Comparison of ENCODE assay signal across 8 cellular contexts in genomic region chr21:8212986-8213551, GRCh38.
DNase-seq lines count a peak whose midpoint lies in the region; ATAC-seq and TF ChIP-seq lines count a peak whose summit lies in the region.
"Not testable (repeated sequence)": the region's sequence is repeated elsewhere in the genome, so short reads cannot be mapped to it uniquely, and the experiment has no call there.

No MANE protein-coding gene starts in this region.

- not testable (repeated sequence) for TF ChIP-seq EP300 in stomach (IDR thresholded peaks at IDR 0.05)

- H3K4me1 Mint-ChIP-seq in activated T-helper 1 cell treated with anti-CD3 and anti-CD28 coated beads, Interleukin-12 subunit alpha, Interleukin-12 subunit beta, Interleukin-2, Interleukin-4 antibody, amounts not matched to agents 30 ng/mL and 10 ng/mL and 1 ng/mL, durations not matched to agents 14 hours and 24 hours and 36 hours (ENCODE audit: low read depth); mesothelial cell of epicardium: not testable (repeated sequence)

- H3K27me3 ChIP-seq in dorsolateral prefrontal cortex, stomach: not testable (repeated sequence)

- DNase-seq in activated CD4-positive, CD25-positive, alpha-beta regulatory T cell treated with anti-CD3 and anti-CD28 coated beads, Interleukin-2, amount 50 U/mL, for 16 hours (ENCODE audit: low read depth, low spot score), result peak; percentile 53
- peak; percentile 82 for DNase-seq in activated T-helper 1 cell treated with anti-CD3 and anti-CD28 coated beads, Interleukin-12 subunit alpha, Interleukin-12 subunit beta, Interleukin-2, Interleukin-4 antibody, amounts not matched to agents 30 ng/mL and 10 ng/mL and 1 ng/mL, durations not matched to agents 14 hours and 24 hours and 36 hours (ENCODE audit: low spot score)
- DNase-seq in dorsolateral prefrontal cortex, result peak in 6 of 10 donors; percentile 4 to 76 (median 43)
- peak; percentile 99 to 100 for DNase-seq in mesothelial cell of epicardium (ENCODE audit: low spot score in 2 of 2, unreplicated experiment in 2 of 2)
- DNase-seq in stimulated activated CD4-positive, alpha-beta T cell treated with anti-CD3 and anti-CD28 coated beads, Interleukin-1b, Interleukin-23, amount 100 ng/mL, for 1 hour (ENCODE audit: low read depth in 2 of 2), result peak; percentile 76 to 78
- peak; percentile 25 for DNase-seq in stomach

- H3K4me1 ChIP-seq in stomach, result not testable (repeated sequence)

- TF ChIP-seq POLR2A in stomach (IDR thresholded peaks at IDR 0.05), result not testable (repeated sequence)

- not testable (repeated sequence) for H3K27me3 Mint-ChIP-seq in activated T-helper 1 cell treated with anti-CD3 and anti-CD28 coated beads, Interleukin-12 subunit alpha, Interleukin-12 subunit beta, Interleukin-2, Interleukin-4 antibody, amounts not matched to agents 30 ng/mL and 10 ng/mL and 1 ng/mL, durations not matched to agents 14 hours and 24 hours and 36 hours (ENCODE audit: insufficient read depth); mesothelial cell of epicardium (ENCODE audit: low read depth)

- H3K27ac Mint-ChIP-seq in activated T-helper 1 cell treated with anti-CD3 and anti-CD28 coated beads, Interleukin-12 subunit alpha, Interleukin-12 subunit beta, Interleukin-2, Interleukin-4 antibody, amounts not matched to agents 30 ng/mL and 10 ng/mL and 1 ng/mL, durations not matched to agents 14 hours and 24 hours and 36 hours; mesothelial cell of epicardium: not testable (repeated sequence)

- not testable (repeated sequence) for H3K4me3 ChIP-seq in dorsolateral prefrontal cortex, stomach

- not testable (repeated sequence) for H3K9me3 ChIP-seq in stomach

- TF ChIP-seq CTCF in dorsolateral prefrontal cortex (IDR thresholded peaks at IDR 0.05 in 54 of 56, conservative IDR thresholded peaks at IDR 0.05 in 2 of 56; ENCODE audit: low read depth in 1 of 56, partially characterized antibody in 56 of 56); mesothelial cell of epicardium (IDR thresholded peaks at IDR 0.05; ENCODE audit: unreplicated experiment); stomach (IDR thresholded peaks at IDR 0.05): not testable (repeated sequence)

- not testable (repeated sequence) for H3K27ac ChIP-seq in dorsolateral prefrontal cortex, stomach

- peak; percentile 61 for ATAC-seq in GM18511 (IDR thresholded peaks at IDR 0.05; ENCODE audit: unreplicated experiment)
- ATAC-seq in HG02973 (IDR thresholded peaks at IDR 0.05; ENCODE audit: unreplicated experiment), result peak; percentile 44

- not testable (repeated sequence) for H3K36me3 ChIP-seq in stomach

- WGBS in stomach, 5 donors, result 30 to 73% (median 47%) methylated on average over 28 to 47 of the region's 111 CpGs; no CpG with 5 or more reads in 1 of the 5 donors

- H3K4me3 Mint-ChIP-seq in activated T-helper 1 cell treated with anti-CD3 and anti-CD28 coated beads, Interleukin-12 subunit alpha, Interleukin-12 subunit beta, Interleukin-2, Interleukin-4 antibody, amounts not matched to agents 30 ng/mL and 10 ng/mL and 1 ng/mL, durations not matched to agents 14 hours and 24 hours and 36 hours; mesothelial cell of epicardium: not testable (repeated sequence)

- H3K36me3 Mint-ChIP-seq in activated T-helper 1 cell treated with anti-CD3 and anti-CD28 coated beads, Interleukin-12 subunit alpha, Interleukin-12 subunit beta, Interleukin-2, Interleukin-4 antibody, amounts not matched to agents 30 ng/mL and 10 ng/mL and 1 ng/mL, durations not matched to agents 14 hours and 24 hours and 36 hours (ENCODE audit: low read depth); mesothelial cell of epicardium: not testable (repeated sequence)

- intact Hi-C loops in activated T-helper 1 cell treated with anti-CD3 and anti-CD28 coated beads, Interleukin-12 subunit alpha, Interleukin-12 subunit beta, Interleukin-2, Interleukin-4 antibody, amounts not matched to agents 30 ng/mL and 10 ng/mL and 1 ng/mL, durations not matched to agents 14 hours and 24 hours and 36 hours (cut with micrococcal nuclease); dorsolateral prefrontal cortex (cut with DNase I); stomach (cut with DNase I; ENCODE audit: low total_unique reads): not testable (repeated sequence)

- not testable (repeated sequence) for H3K9me3 Mint-ChIP-seq in activated T-helper 1 cell treated with anti-CD3 and anti-CD28 coated beads, Interleukin-12 subunit alpha, Interleukin-12 subunit beta, Interleukin-2, Interleukin-4 antibody, amounts not matched to agents 30 ng/mL and 10 ng/mL and 1 ng/mL, durations not matched to agents 14 hours and 24 hours and 36 hours; mesothelial cell of epicardium

Comparison
In these comparisons a context has a peak if more than half of its experiments do, and no peak if none do; other contexts are left out.
1. DNase-seq: peak in every context shown above with its lines; median percentile 100 in mesothelial cell of epicardium; 82 in activated T-helper 1 cell treated with anti-CD3 and anti-CD28 coated beads, Interleukin-12 subunit alpha, Interleukin-12 subunit beta, Interleukin-2, Interleukin-4 antibody, amounts not matched to agents 30 ng/mL and 10 ng/mL and 1 ng/mL, durations not matched to agents 14 hours and 24 hours and 36 hours; 77 in stimulated activated CD4-positive, alpha-beta T cell treated with anti-CD3 and anti-CD28 coated beads, Interleukin-1b, Interleukin-23, amount 100 ng/mL, for 1 hour; 53 in activated CD4-positive, CD25-positive, alpha-beta regulatory T cell treated with anti-CD3 and anti-CD28 coated beads, Interleukin-2, amount 50 U/mL, for 16 hours; 43 in dorsolateral prefrontal cortex; 25 in stomach.